Comparison of ENCODE assay signal across 35 cellular contexts in genomic region chr4:10383417-10383816, GRCh38.
"Had no signal": no experiment of that assay in that cellular context is flagged by ENCODE, and none has a peak within 500 bp of the region (broad histone marks: within the 10 kb centered on the region; RNA-seq: fewer than 3 reads in every experiment).

No MANE protein-coding gene starts in this region.

- DNase-seq: activated B cell treated with CpG ODN at 0.5 μM for 24 hours; activated CD4-positive, alpha-beta memory T cell treated with anti-CD3 and anti-CD28 coated beads for 36 hours; activated CD4-positive, alpha-beta T cell treated with anti-CD3 and anti-CD28 coated beads for 4 hours; activated CD4-positive, alpha-beta T cell treated with anti-CD3 and anti-CD28 coated beads, Interleukin-2, amount 10 ng/mL, durations not matched to agents 24 days and 14 days; activated CD4-positive, alpha-beta T cell treated with anti-CD3 and anti-CD28 coated beads, Interleukin-2, amount 50 U/mL, for 1 hour; activated CD4-positive, alpha-beta T cell treated with anti-CD3 and anti-CD28 coated beads, Interleukin-2, amount 50 U/mL, for 4 hours; activated CD4-positive, CD25-positive, alpha-beta regulatory T cell treated with anti-CD3 and anti-CD28 coated beads, Interleukin-2, amount 50 U/mL, for 72 hours; activated CD8-positive, alpha-beta memory T cell treated with anti-CD3 and anti-CD28 coated beads, Interleukin-2, amount 50 U/mL, for 4 hours; activated CD8-positive, alpha-beta T cell treated with anti-CD3 and anti-CD28 coated beads for 36 hours; activated effector memory CD4-positive, alpha-beta T cell treated with anti-CD3 and anti-CD28 coated beads, Interleukin-2, amount 50 U/mL, for 16 hours; activated gamma-delta T cell treated with Interleukin-2 at 50 U/mL for 16 hours; activated naive CD4-positive, alpha-beta T cell; activated naive CD4-positive, alpha-beta T cell treated with anti-CD3 and anti-CD28 coated beads for 36 hours; activated naive CD4-positive, alpha-beta T cell treated with anti-CD3 and anti-CD28 coated beads, Interleukin-2, amount 50 U/mL, for 16 hours; activated naive CD8-positive, alpha-beta T cell treated with anti-CD3 and anti-CD28 coated beads for 36 hours; activated T-cell treated with anti-CD3 and anti-CD28 coated beads for 4 hours; activated T-cell treated with anti-CD3 and anti-CD28 coated beads, Interleukin-2, amount 50 U/mL, for 1 hour; activated T-cell treated with anti-CD3 and anti-CD28 coated beads, Interleukin-2, amount 50 U/mL, for 4 hours; activated T-cell treated with anti-CD3 and anti-CD28 coated beads, Interleukin-2, amount 50 U/mL, for 72 hours; adrenal gland; amniotic stem cell; aorta; body of pancreas; brain microvascular endothelial cell; SW 1271; T-helper 1 cell; T-helper 2 cell; T-helper 9 cell had no signal

- H3K4me1 Mint-ChIP-seq: activated B cell treated with CpG ODN at 0.5 μM for 24 hours; activated CD4-positive, alpha-beta T cell treated with anti-CD3 and anti-CD28 coated beads, Interleukin-2, amount 10 ng/mL, durations not matched to agents 24 days and 14 days; activated naive CD8-positive, alpha-beta T cell treated with anti-CD3 and anti-CD28 coated beads for 36 hours; activated T-helper 17 cell treated with anti-CD3 and anti-CD28 coated beads, Interleukin-2, amount 50 U/mL, for 72 hours had no signal

- H3K9me3 Mint-ChIP-seq: activated B cell treated with CpG ODN at 0.5 μM for 24 hours; activated CD4-positive, alpha-beta T cell treated with anti-CD3 and anti-CD28 coated beads, Interleukin-2, amount 10 ng/mL, durations not matched to agents 24 days and 14 days; activated T-cell treated with anti-CD3 and anti-CD28 coated beads, Interleukin-2, amount 50 U/mL, for 4 hours; activated T-cell treated with anti-CD3 and anti-CD28 coated beads, Interleukin-2, amount 50 U/mL, for 72 hours; activated T-helper 1 cell treated with anti-CD3 and anti-CD28 coated beads, Interleukin-12 subunit alpha, Interleukin-12 subunit beta, Interleukin-2, Interleukin-4 antibody, amounts not matched to agents 30 ng/mL and 10 ng/mL and 1 ng/mL, durations not matched to agents 14 hours and 24 hours and 36 hours; T-helper 2 cell treated with Interferon-gamma antibody and Interleukin-4, amounts not matched to agents 5 μg/mL and 100 μg/mL, for 36 hours had no signal

- H3K4me1 ChIP-seq: adrenal gland, body of pancreas, breast epithelium had no signal

- H3K27me3 ChIP-seq: adrenal gland, body of pancreas, brain microvascular endothelial cell, breast epithelium had no signal

- H3K9me3 ChIP-seq: adrenal gland, body of pancreas, breast epithelium had no signal

- H3K36me3 ChIP-seq: adrenal gland, brain microvascular endothelial cell, breast epithelium had no signal

- H3K4me3 Mint-ChIP-seq: activated B cell treated with CpG ODN at 0.5 μM for 24 hours; activated CD4-positive, alpha-beta memory T cell treated with anti-CD3 and anti-CD28 coated beads for 36 hours; activated CD4-positive, alpha-beta T cell treated with anti-CD3 and anti-CD28 coated beads, Interleukin-2, amount 10 ng/mL, durations not matched to agents 24 days and 14 days; activated CD8-positive, alpha-beta T cell treated with anti-CD3 and anti-CD28 coated beads for 36 hours; activated naive CD4-positive, alpha-beta T cell treated with anti-CD3 and anti-CD28 coated beads for 36 hours; activated naive CD8-positive, alpha-beta T cell treated with anti-CD3 and anti-CD28 coated beads for 36 hours; activated T-cell treated with anti-CD3 and anti-CD28 coated beads, Interleukin-2, amount 50 U/mL, for 4 hours; activated T-cell treated with anti-CD3 and anti-CD28 coated beads, Interleukin-2, amount 50 U/mL, for 72 hours; activated T-helper 1 cell treated with anti-CD3 and anti-CD28 coated beads, Interleukin-12 subunit alpha, Interleukin-12 subunit beta, Interleukin-2, Interleukin-4 antibody, amounts not matched to agents 30 ng/mL and 10 ng/mL and 1 ng/mL, durations not matched to agents 14 hours and 24 hours and 36 hours; activated T-helper 17 cell treated with anti-CD3 and anti-CD28 coated beads, Interleukin-2, amount 50 U/mL, for 72 hours; T-helper 1 cell treated with Interleukin-12 subunit alpha and Interleukin-12 subunit beta and Interleukin-4 antibody, amounts not matched to agents 30 μg/mL and 1 μg/mL, for 36 hours; T-helper 2 cell treated with Interferon-gamma antibody and Interleukin-4, amounts not matched to agents 5 μg/mL and 100 μg/mL, for 36 hours had no signal

- H3K27ac Mint-ChIP-seq: activated B cell treated with CpG ODN at 0.5 μM for 24 hours; activated CD4-positive, alpha-beta memory T cell treated with anti-CD3 and anti-CD28 coated beads for 36 hours; activated CD4-positive, alpha-beta T cell treated with anti-CD3 and anti-CD28 coated beads, Interleukin-2, amount 10 ng/mL, durations not matched to agents 24 days and 14 days; activated CD8-positive, alpha-beta T cell treated with anti-CD3 and anti-CD28 coated beads for 36 hours; activated naive CD4-positive, alpha-beta T cell treated with anti-CD3 and anti-CD28 coated beads for 36 hours; activated naive CD4-positive, alpha-beta T cell treated with anti-CD3 and anti-CD28 coated beads, Interleukin-2, amount 50 U/mL, for 72 hours; activated naive CD8-positive, alpha-beta T cell treated with anti-CD3 and anti-CD28 coated beads for 36 hours; activated T-cell treated with anti-CD3 and anti-CD28 coated beads, Interleukin-2, amount 50 U/mL, for 72 hours; activated T-helper 1 cell treated with anti-CD3 and anti-CD28 coated beads, Interleukin-12 subunit alpha, Interleukin-12 subunit beta, Interleukin-2, Interleukin-4 antibody, amounts not matched to agents 30 ng/mL and 10 ng/mL and 1 ng/mL, durations not matched to agents 14 hours and 24 hours and 36 hours; activated T-helper 17 cell treated with anti-CD3 and anti-CD28 coated beads, Interleukin-2, amount 50 U/mL, for 72 hours; T-helper 1 cell treated with Interleukin-12 subunit alpha and Interleukin-12 subunit beta and Interleukin-4 antibody, amounts not matched to agents 30 μg/mL and 1 μg/mL, for 36 hours; T-helper 2 cell treated with Interferon-gamma antibody and Interleukin-4, amounts not matched to agents 5 μg/mL and 100 μg/mL, for 36 hours had no signal

- H3K36me3 Mint-ChIP-seq: activated CD4-positive, alpha-beta memory T cell treated with anti-CD3 and anti-CD28 coated beads for 36 hours; activated naive CD4-positive, alpha-beta T cell treated with anti-CD3 and anti-CD28 coated beads, Interleukin-2, amount 50 U/mL, for 72 hours had no signal

- H3K27me3 Mint-ChIP-seq: activated CD4-positive, alpha-beta memory T cell treated with anti-CD3 and anti-CD28 coated beads for 36 hours; activated CD8-positive, alpha-beta T cell treated with anti-CD3 and anti-CD28 coated beads for 36 hours; activated naive CD8-positive, alpha-beta T cell treated with anti-CD3 and anti-CD28 coated beads for 36 hours; activated T-helper 17 cell treated with anti-CD3 and anti-CD28 coated beads, Interleukin-2, amount 50 U/mL, for 72 hours had no signal

- H3K27ac ChIP-seq: adrenal gland, body of pancreas, brain microvascular endothelial cell, breast epithelium, VCaP had no signal

- H3K4me3 ChIP-seq: adrenal gland, body of pancreas, breast epithelium had no signal

- ATAC-seq: activated CD8-positive, alpha-beta T cell treated with anti-CD3 and anti-CD28 coated beads for 36 hours; activated naive CD4-positive, alpha-beta T cell treated with anti-CD3 and anti-CD28 coated beads, Interleukin-2, amount 50 U/mL, for 72 hours; activated T-cell treated with anti-CD3 and anti-CD28 coated beads, Interleukin-2, amount 50 U/mL, for 4 hours; activated T-cell treated with anti-CD3 and anti-CD28 coated beads, Interleukin-2, amount 50 U/mL, for 72 hours; activated T-helper 17 cell treated with anti-CD3 and anti-CD28 coated beads, Interleukin-2, amount 50 U/mL, for 72 hours; body of pancreas had no signal
